Comparison of ENCODE assay signal across 1 cellular context in genomic region chr18:22045221-22045918, GRCh38.
A peak's percentile ranks its signal among the peaks of the same experiment; 100 is the strongest.
TF ChIP-seq lines count a peak whose summit lies in the region.

No MANE protein-coding gene starts in this region.

TF ChIP-seq in HEK293, 187 proteins besides CTCF, POLR2A, EP300 and RAD21:
- TF ChIP-seq GLIS2 (tag by site-specific recombination; IDR thresholded peaks at IDR 0.05): no peak
- 0 out of 2 replicates have a peak, but pooled peaks have one; percentile 9 for TF ChIP-seq ZIC2 (tag by site-specific recombination; IDR thresholded peaks at IDR 0.05)
